ENCODE assay signal across 8 cellular contexts in the genomic region with DNA sequence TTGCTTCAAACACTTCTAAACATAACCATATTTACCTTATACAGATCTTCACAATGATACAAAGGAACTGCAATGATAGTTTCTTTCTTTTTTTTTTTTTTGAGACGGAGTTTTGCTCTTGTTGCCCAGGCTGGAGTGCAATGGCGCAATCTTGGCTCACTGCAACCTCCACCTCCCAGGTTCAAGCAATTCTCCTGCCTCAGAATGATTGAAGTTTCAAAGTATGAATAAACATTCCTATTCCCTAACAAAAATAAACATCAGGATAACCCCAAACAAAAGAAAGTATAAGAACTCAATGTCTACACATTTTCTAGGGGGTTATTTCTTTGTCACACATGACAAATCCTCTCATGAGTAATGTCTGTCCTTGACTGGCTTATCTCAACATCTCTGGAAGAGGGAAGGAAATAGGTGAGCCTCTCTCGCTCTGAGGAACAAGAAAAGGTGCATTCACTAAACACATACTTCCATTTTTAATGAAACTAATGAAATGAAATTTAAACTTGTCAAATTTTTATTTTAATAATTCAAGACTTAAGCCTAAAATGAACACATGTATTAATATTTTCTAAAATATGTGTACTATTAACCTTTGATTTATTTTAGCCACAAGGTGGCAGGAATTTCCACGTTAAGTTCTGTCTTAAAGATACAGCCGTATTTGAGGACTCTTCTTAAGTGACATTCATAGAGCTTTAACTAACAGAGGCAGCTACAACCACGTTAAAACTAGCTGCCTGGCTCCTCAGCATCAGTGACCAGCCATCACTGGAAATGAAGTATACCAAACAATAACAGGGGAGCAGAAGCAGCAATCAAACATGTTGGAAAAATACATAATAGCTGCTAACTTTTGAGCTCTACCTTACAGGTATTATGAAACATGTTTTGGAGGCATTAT. TPM values are rescaled to one million over a fixed set of nuclear protein-coding genes. Genes with fewer than 3 reads are reported as not detected.
DNase-seq lines count a peak whose midpoint lies in the region; ATAC-seq and TF ChIP-seq lines count a peak whose summit lies in the region.

No MANE protein-coding gene starts in this region.

- H3K4me3 ChIP-seq in GM06990 (replicated peaks; ENCODE audit: low read depth, low read length) (no peak overlapping the region), H7 (ENCODE audit: insufficient read depth, low read depth, low read length) (no peak overlapping the region)

- peaks cover 11% of the 10 kb centered on the region for H3K27me3 Mint-ChIP-seq in activated T-helper 17 cell treated with anti-CD3 and anti-CD28 coated beads, Interleukin-2, amount 50 U/mL, for 72 hours

- in situ Hi-C loops in KBM-7 (cut with MboI; ENCODE audit: low pct_unique_long_range_greater_than_20kb, low sequenced_read_pairs), result no loop called here

- peak; percentile 62 for ATAC-seq in activated T-helper 17 cell treated with anti-CD3 and anti-CD28 coated beads, Interleukin-2, amount 50 U/mL, for 72 hours (replicated peaks)
- no peak for ATAC-seq in omental fat pad (ENCODE audit: low FRiP score)

- H3K36me3 Mint-ChIP-seq in activated T-helper 17 cell treated with anti-CD3 and anti-CD28 coated beads, Interleukin-2, amount 50 U/mL, for 72 hours (ENCODE audit: low read depth), result no peaks in the 10 kb centered on the region

- peak overlapping the region; percentile 11 for H3K27ac Mint-ChIP-seq in activated T-helper 17 cell treated with anti-CD3 and anti-CD28 coated beads, Interleukin-2, amount 50 U/mL, for 72 hours

- DNase-seq in AG09319 (ENCODE audit: extremely low read depth, low read depth), result no peak
- DNase-seq in GM06990 (ENCODE audit: extremely low read depth, insufficient read length), result peak; percentile 15
- peak; percentile 52 for DNase-seq in KBM-7
- peak; percentile 27 for DNase-seq in medulla oblongata (ENCODE audit: extremely low spot score)
- DNase-seq in H7, result no peak
- DNase-seq in omental fat pad (ENCODE audit: low spot score), result no peak
- no peak for DNase-seq in globus pallidus (ENCODE audit: low spot score)

- H3K9me3 Mint-ChIP-seq in activated T-helper 17 cell treated with anti-CD3 and anti-CD28 coated beads, Interleukin-2, amount 50 U/mL, for 72 hours, result no peaks in the 10 kb centered on the region

- peaks cover 5% of the 10 kb centered on the region for H3K4me1 Mint-ChIP-seq in activated T-helper 17 cell treated with anti-CD3 and anti-CD28 coated beads, Interleukin-2, amount 50 U/mL, for 72 hours

- H3K36me3 ChIP-seq in GM06990 (ENCODE audit: control insufficient read depth, insufficient read depth, low read length), result peaks cover 2% of the 10 kb centered on the region
- no peaks in the 10 kb centered on the region for H3K36me3 ChIP-seq in H7 (replicated peaks; ENCODE audit: control insufficient read depth, insufficient read depth, low read length)

- peak overlapping the region; percentile 28 for H3K4me3 Mint-ChIP-seq in activated T-helper 17 cell treated with anti-CD3 and anti-CD28 coated beads, Interleukin-2, amount 50 U/mL, for 72 hours

- H3K27me3 ChIP-seq in GM06990 (replicated peaks; ENCODE audit: control insufficient read depth, insufficient read depth, low read length) (no peaks in the 10 kb centered on the region), H7 (ENCODE audit: control insufficient read depth, insufficient read depth, low read length) (no peaks in the 10 kb centered on the region)

- TF ChIP-seq CTCF in AG09319 (IDR thresholded peaks at IDR 0.05; ENCODE audit: low read depth, low read length) (peak; percentile 16), GM06990 (IDR thresholded peaks at IDR 0.05; ENCODE audit: insufficient read depth, low read length, poor library complexity, severe bottlenecking) (peak; percentile 23), omental fat pad (IDR thresholded peaks at IDR 0.05) (no peak)

RNA-seq across cellular contexts. Expression of gene MALSU1, which starts 58.3 kb away (rescaled TPM):
- 10 to 100 TPM; 60.2 to 84.3 TPM for total RNA-seq in activated T-helper 17 cell treated with anti-CD3 and anti-CD28 coated beads, Interleukin-2, amount 50 U/mL, for 72 hours
- 100 and 108 TPM in 2 replicates for total RNA-seq in H7 (2014; rRNA removed; shearing (Covaris generic))
- total RNA-seq in omental fat pad, result 10 to 100 TPM; 42.4 to 70.6 (median 47.2) TPM

Comparison
In these comparisons a context has a peak if more than half of its experiments do, and no peak if none do; other contexts are left out.
1. DNase-seq: peak in GM06990 (single experiment), KBM-7 (single experiment) and medulla oblongata (single experiment); none in AG09319 (single experiment), H7 (single experiment), omental fat pad (single experiment) and globus pallidus (single experiment).
2. CTCF ChIP-seq: peak in AG09319 (single experiment) and GM06990 (single experiment); none in omental fat pad (0 of 3).